ENCODE assay signal across 8 cellular contexts in genomic region chr21:25881524-25882376, GRCh38.
DNase-seq lines count a peak whose midpoint lies in the region; ATAC-seq and TF ChIP-seq lines count a peak whose summit lies in the region.

No MANE protein-coding gene starts in this region.

- H3K36me3 ChIP-seq in GM23248 (ENCODE audit: low read depth) = no peaks in the 10 kb centered on the region; the same call in none of the 2 replicates
- H3K36me3 ChIP-seq in SK-N-MC (ENCODE audit: insufficient read depth, low read length) = peaks cover 65% of the 10 kb centered on the region
- no peaks in the 10 kb centered on the region for H3K36me3 ChIP-seq in psoas muscle (ENCODE audit: insufficient read depth in 1 of 2, low read depth in 1 of 2)

- no peaks in the 10 kb centered on the region for H3K4me1 Mint-ChIP-seq in activated naive CD4-positive, alpha-beta T cell treated with anti-CD3 and anti-CD28 coated beads, Interleukin-2, amount 10 ng/mL, durations not matched to agents 7 days and 5 days

- H3K4me3 Mint-ChIP-seq in activated naive CD4-positive, alpha-beta T cell treated with anti-CD3 and anti-CD28 coated beads, Interleukin-2, amount 10 ng/mL, durations not matched to agents 7 days and 5 days = no peak overlapping the region

- no peaks in the 10 kb centered on the region for H3K79me2 ChIP-seq in GM23248 (ENCODE audit: insufficient read depth)

- H2AFZ ChIP-seq in GM23248 = no peak overlapping the region

- in situ Hi-C loops in GM23248 (cut with MboI) = loop anchor here (25.0 kb wide), 2 partner anchors 281 to 831 kb away; partner anchors contain the start of gene APP

- no peaks in the 10 kb centered on the region for H3F3A ChIP-seq in GM23248 (ENCODE audit: insufficient read depth)

- H3K9me3 ChIP-seq in GM23248 (ENCODE audit: low read depth) (no peaks in the 10 kb centered on the region), SK-N-MC (ENCODE audit: low read depth, low read length) (no peaks in the 10 kb centered on the region), psoas muscle (no peaks in the 10 kb centered on the region)

- 68 to 71% methylated on average over 17 of the region's 17 CpGs for whole genome bisulfite sequencing in GM23248 (ENCODE audit: low coverage in 1 of 2, low lambda C conversion rate in 2 of 2, missing lambda C conversion rate in 2 of 2), 2 experiments
- 61 to 65% (median 62%) methylated on average over 17 of the region's 17 CpGs for WGBS in psoas muscle, 3 donors

- DNase-seq in GM12865 (ENCODE audit: low read depth) (peak; percentile 76), GM23248 (peak; percentile 67), KG1 (lab: John Stamatoyannopoulos, UW) (peak; percentile 16), SK-N-MC (ENCODE audit: low read depth, low spot score) (no peak), Right ventricle myocardium superior (peak; percentile 78), psoas muscle (peak; percentile 59 to 82), foreskin melanocyte (no peak)
- DNase-seq in activated naive CD4-positive, alpha-beta T cell treated with anti-CD3 and anti-CD28 coated beads, Interleukin-2, amount 10 ng/mL, durations not matched to agents 7 days and 5 days = peak; percentile 71

- no peaks in the 10 kb centered on the region for H3K9me3 Mint-ChIP-seq in activated naive CD4-positive, alpha-beta T cell treated with anti-CD3 and anti-CD28 coated beads, Interleukin-2, amount 10 ng/mL, durations not matched to agents 7 days and 5 days

- intact Hi-C loops in Right ventricle myocardium superior (cut with DNase I) = loop anchor here (5.0 kb wide), 2 partner anchors 291 to 836 kb away; partner anchors contain the start of gene APP
- intact Hi-C loops in psoas muscle (cut with DNase I) = loop anchor here (2.0 to 5.0 kb wide), 3 partner anchors 289 to 836 kb away; partner anchors contain the start of gene APP (in 2 of the 2)

- no peak overlapping the region for H3K27ac ChIP-seq in GM23248
- H3K27ac ChIP-seq in SK-N-MC = 0 out of 2 replicates have a peak overlapping the region, but pooled peaks have one; percentile 4
- H3K27ac ChIP-seq in psoas muscle = no peak overlapping the region

- H3K9me2 ChIP-seq in GM23248 (ENCODE audit: insufficient read depth) = no peaks in the 10 kb centered on the region

- no peak overlapping the region for H3K4me2 ChIP-seq in GM23248 (ENCODE audit: unreplicated experiment)

- TF ChIP-seq CTCF in GM12865 (IDR thresholded peaks at IDR 0.05; ENCODE audit: insufficient read depth, low read depth, low read length, missing control alignments) = peak; percentile 98
- TF ChIP-seq CTCF in psoas muscle (IDR thresholded peaks at IDR 0.05) = peak; percentile 97

- H3K9ac ChIP-seq in GM23248 (no peak overlapping the region), SK-N-MC (ENCODE audit: insufficient read length) (no peak overlapping the region)

- no peaks in the 10 kb centered on the region for H4K20me1 ChIP-seq in GM23248 (ENCODE audit: insufficient read depth)

- H3K27me3 ChIP-seq in GM23248 (replicated peaks; ENCODE audit: insufficient read depth) = no peaks in the 10 kb centered on the region
- H3K27me3 ChIP-seq in psoas muscle (ENCODE audit: insufficient read depth in 3 of 3, low read length in 2 of 3) = no peaks in the 10 kb centered on the region

- CTCF ChIA-PET in activated naive CD4-positive, alpha-beta T cell treated with anti-CD3 and anti-CD28 coated beads, Interleukin-2, amount 10 ng/mL, durations not matched to agents 7 days and 5 days (lab: Charles Lee) = interaction anchor here (0.9 to 2.9 kb wide), 8 partner anchors 20 to 836 kb away, joined by 3 to 10 read pairs (median 4); partner anchors contain the start of gene APP

- H3K4me1 ChIP-seq in GM23248 (ENCODE audit: insufficient read depth) (no peaks in the 10 kb centered on the region), psoas muscle (no peaks in the 10 kb centered on the region)

- H3K4me3 ChIP-seq in GM12865 (ENCODE audit: low read depth, low read length) = no peak overlapping the region
- H3K4me3 ChIP-seq in GM23248 = no peak overlapping the region
- no peak overlapping the region for H3K4me3 ChIP-seq in SK-N-MC
- no peak overlapping the region for H3K4me3 ChIP-seq in psoas muscle

- no peak overlapping the region for H3K27ac Mint-ChIP-seq in activated naive CD4-positive, alpha-beta T cell treated with anti-CD3 and anti-CD28 coated beads, Interleukin-2, amount 10 ng/mL, durations not matched to agents 7 days and 5 days

- ATAC-seq in Right ventricle myocardium superior (ENCODE audit: poor library complexity) = peak; percentile 89
- peak; percentile 72 to 86 (median 74) for ATAC-seq in psoas muscle

- H3K36me3 Mint-ChIP-seq in activated naive CD4-positive, alpha-beta T cell treated with anti-CD3 and anti-CD28 coated beads, Interleukin-2, amount 10 ng/mL, durations not matched to agents 7 days and 5 days = no peaks in the 10 kb centered on the region

- H3K27me3 Mint-ChIP-seq in activated naive CD4-positive, alpha-beta T cell treated with anti-CD3 and anti-CD28 coated beads, Interleukin-2, amount 10 ng/mL, durations not matched to agents 7 days and 5 days = no peaks in the 10 kb centered on the region

Comparison
In these comparisons a context has a peak if more than half of its experiments do, and no peak if none do; other contexts are left out.
1. DNase-seq: peak in GM12865 (single experiment), GM23248 (single experiment), KG1 (single experiment), activated naive CD4-positive, alpha-beta T cell treated with anti-CD3 and anti-CD28 coated beads, Interleukin-2, amount 10 ng/mL, durations not matched to agents 7 days and 5 days (single experiment), Right ventricle myocardium superior (single experiment) and psoas muscle (2 of 2); none in SK-N-MC (single experiment) and foreskin melanocyte (single experiment).